9 cellular contexts compared by ENCODE assay signal in genomic region chr11:119335655-119336543, GRCh38. TPM values are rescaled to one million over a fixed set of nuclear protein-coding genes. Genes with fewer than 3 reads are reported as not detected.
DNase-seq lines count a peak whose midpoint lies in the region; ATAC-seq, FAIRE-seq and TF ChIP-seq lines count a peak whose summit lies in the region.
"Had no signal": no experiment of that assay in that cellular context is flagged by ENCODE, and none has a peak within 500 bp of the region (broad histone marks: within the 10 kb centered on the region; RNA-seq: fewer than 3 reads in every experiment).

No MANE protein-coding gene starts in this region.

- POLR2A ChIA-PET in naive thymus-derived CD8-positive, alpha-beta T cell (lab: Charles Lee), result interaction anchor here (0.7 kb wide), 1 partner anchor 15 kb away, joined by 3 read pairs; no protein-coding TSS in a partner anchor

- intact Hi-C loops in CD14-positive monocyte (cut with micrococcal nuclease), result no loop called here

- H3K4me3 ChIP-seq in LNCaP clone FGC (ENCODE audit: low read depth, low read length) (peak overlapping the region; percentile 99), ectodermal cell (ENCODE audit: insufficient read depth, low read depth, low read length) (peak overlapping the region; percentile 97)

- H3K27me3 Mint-ChIP-seq in CD14-positive monocyte (ENCODE audit: low read depth in 3 of 3), result peaks cover 16 to 27% (median 24%) of the 10 kb centered on the region in 3 donors
- H3K27me3 Mint-ChIP-seq in naive thymus-derived CD8-positive, alpha-beta T cell, result peaks cover 4 to 18% (median 14%) of the 10 kb centered on the region in 5 donors

- peaks cover 35% of the 10 kb centered on the region for H3K4me1 ChIP-seq in ectodermal cell (ENCODE audit: control insufficient read depth, insufficient read depth, low read length)

- H3K9me3 ChIP-seq in ectodermal cell (ENCODE audit: control insufficient read depth, low read length), result no peaks in the 10 kb centered on the region

- H3K27me3 ChIP-seq in ectodermal cell (ENCODE audit: control insufficient read depth, insufficient read depth, low read length, poor library complexity, severe bottlenecking), result peaks cover 23% of the 10 kb centered on the region

- H3K27ac Mint-ChIP-seq in CD14-positive monocyte, result peak overlapping the region; percentile 5 to 100 (median 68)
- peak overlapping the region in 7 of 10 donors; percentile 37 to 99 (median 94) for H3K27ac Mint-ChIP-seq in naive thymus-derived CD8-positive, alpha-beta T cell

- no peak overlapping the region for H3K27ac ChIP-seq in ectodermal cell (ENCODE audit: insufficient read depth, low read depth, low read length, poor library complexity, severe bottlenecking)

- ATAC-seq in naive thymus-derived CD8-positive, alpha-beta T cell, result no peak

- peaks cover 19 to 22% of the 10 kb centered on the region in 2 donors for H3K36me3 Mint-ChIP-seq in CD14-positive monocyte
- peaks cover 0 to 10% (median 3%) of the 10 kb centered on the region in 3 donors for H3K36me3 Mint-ChIP-seq in naive thymus-derived CD8-positive, alpha-beta T cell

- peak overlapping the region in 1 of 2 donors; percentile 94 for H3K4me3 Mint-ChIP-seq in CD14-positive monocyte
- peak overlapping the region; percentile 88 to 99 (median 98) for H3K4me3 Mint-ChIP-seq in naive thymus-derived CD8-positive, alpha-beta T cell

- no peak for FAIRE-seq in GM12891 (lab: Jason Lieb, UNC)

- H3K4me1 Mint-ChIP-seq in CD14-positive monocyte, result peaks cover 32% of the 10 kb centered on the region
- H3K4me1 Mint-ChIP-seq in naive thymus-derived CD8-positive, alpha-beta T cell, result peaks cover 16 to 53% (median 46%) of the 10 kb centered on the region in 4 donors

- peaks cover 5% of the 10 kb centered on the region for H3K36me3 ChIP-seq in ectodermal cell (ENCODE audit: control insufficient read depth, insufficient read depth, low read length)

- TF ChIP-seq CTCF in CD14-positive monocyte (IDR thresholded peaks at IDR 0.05) (no peak), LNCaP clone FGC (IDR thresholded peaks at IDR 0.05; ENCODE audit: control insufficient read depth, extremely low read depth, insufficient read depth) (no peak)

- TF ChIP-seq POLR2A in GM12891 (IDR thresholded peaks at IDR 0.05; ENCODE audit: low read depth, low read length), result no peak

- whole genome bisulfite sequencing in ectodermal cell, 2 experiments, result 92% methylated on average over 30 of the region's 30 CpGs

- H3K9me3 Mint-ChIP-seq in CD14-positive monocyte, result peaks cover 0 to 8% (median 4%) of the 10 kb centered on the region in 7 donors
- H3K9me3 Mint-ChIP-seq in naive thymus-derived CD8-positive, alpha-beta T cell, result no peaks in the 10 kb centered on the region

- DNase-seq in CD14-positive monocyte (ENCODE audit: low spot score) (no peak), LNCaP clone FGC (ENCODE audit: low read depth) (no peak), NCI-H82 treated with DMSO at 0.1 percent for 48 hours (lab: John Stamatoyannopoulos, UW; ENCODE audit: unreplicated experiment) (no peak), GM12891 (ENCODE audit: insufficient read length, low spot score) (no peak), AG08396 (ENCODE audit: low spot score) (no peak), NCI-H446 (lab: John Stamatoyannopoulos, UW) (no peak)
- peak in 1 of 10 donors; percentile 60 for DNase-seq in naive thymus-derived CD8-positive, alpha-beta T cell
- DNase-seq: NCI-H526 had no signal

TF ChIP-seq in GM12891, 5 proteins besides CTCF, POLR2A, EP300 and RAD21:
- TF ChIP-seq PAX5 (IDR thresholded peaks at IDR 0.05; ENCODE audit: insufficient read depth, low read length, severe bottlenecking), result no peak
- no peak for TF ChIP-seq SPI1 (IDR thresholded peaks at IDR 0.05; ENCODE audit: low read depth, low read length)
- no peak for TF ChIP-seq TAF1 (IDR thresholded peaks at IDR 0.05; ENCODE audit: low read depth, low read length)
- no peak for TF ChIP-seq POU2F2 (IDR thresholded peaks at IDR 0.05; ENCODE audit: low read depth, low read length)
- TF ChIP-seq POLR2AphosphoS5 (IDR thresholded peaks at IDR 0.05; ENCODE audit: low read depth, low read length), result no peak

RNA-seq across cellular contexts. Expression of gene RNF26, which starts 1.6 kb away (rescaled TPM):
- 10 to 100 TPM; 20.5 to 27.6 TPM for polyA plus RNA-seq in CD14-positive monocyte
- polyA plus RNA-seq in ectodermal cell (2013, experiment 1 of 4), result 66.9 TPM
- 67.5 TPM for polyA plus RNA-seq in ectodermal cell (2013, experiment 2 of 4)
- 65.3 TPM for polyA plus RNA-seq in ectodermal cell (2013, experiment 3 of 4)
- 71.5 TPM for polyA plus RNA-seq in ectodermal cell (2013, experiment 4 of 4)
- 10 to 100 TPM; 19.8 to 21.1 TPM for total RNA-seq in naive thymus-derived CD8-positive, alpha-beta T cell
- 10 to 100 TPM; 37.0 to 45.9 (median 39.6) TPM for polyA plus RNA-seq in naive thymus-derived CD8-positive, alpha-beta T cell
- polyA plus RNA-seq in GM12891 (2012; ENCODE audit: low read depth, missing spikeins), result 14.5 TPM

RNA-seq across cellular contexts. Expression of gene C1QTNF5, which starts 4.8 kb away (rescaled TPM):
- polyA plus RNA-seq in CD14-positive monocyte, result not detected
- 3.1 TPM for polyA plus RNA-seq in ectodermal cell (2013, experiment 1 of 4)
- polyA plus RNA-seq in ectodermal cell (2013, experiment 2 of 4), result 3.4 TPM
- polyA plus RNA-seq in ectodermal cell (2013, experiment 3 of 4), result 4.5 TPM
- polyA plus RNA-seq in ectodermal cell (2013, experiment 4 of 4), result 6.6 TPM
- total RNA-seq in naive thymus-derived CD8-positive, alpha-beta T cell, result not detected
- not detected for polyA plus RNA-seq in naive thymus-derived CD8-positive, alpha-beta T cell
- polyA plus RNA-seq in GM12891 (2012; ENCODE audit: low read depth, missing spikeins), result not detected

RNA-seq across cellular contexts. Expression of gene MFRP, which starts 10.6 kb away (rescaled TPM):
- polyA plus RNA-seq in CD14-positive monocyte, result not detected
- not detected for polyA plus RNA-seq in ectodermal cell (2013, experiment 1 of 4)
- 0.05 TPM for polyA plus RNA-seq in ectodermal cell (2013, experiment 2 of 4)
- polyA plus RNA-seq in ectodermal cell (2013, experiment 3 of 4), result not detected
- not detected for polyA plus RNA-seq in ectodermal cell (2013, experiment 4 of 4)
- total RNA-seq in naive thymus-derived CD8-positive, alpha-beta T cell, result not detected
- not detected for polyA plus RNA-seq in naive thymus-derived CD8-positive, alpha-beta T cell
- polyA plus RNA-seq in GM12891 (2012; ENCODE audit: low read depth, missing spikeins), result not detected

RNA-seq across cellular contexts. Expression of gene MCAM, which starts 19.0 kb away (rescaled TPM):
- not detected for polyA plus RNA-seq in CD14-positive monocyte
- polyA plus RNA-seq in ectodermal cell (2013, experiment 1 of 4), result 22.8 TPM
- 36.1 TPM for polyA plus RNA-seq in ectodermal cell (2013, experiment 2 of 4)
- 21.1 TPM for polyA plus RNA-seq in ectodermal cell (2013, experiment 3 of 4)
- polyA plus RNA-seq in ectodermal cell (2013, experiment 4 of 4), result 23.8 TPM
- under 1 TPM; 0.33 to 0.55 TPM for total RNA-seq in naive thymus-derived CD8-positive, alpha-beta T cell
- polyA plus RNA-seq in naive thymus-derived CD8-positive, alpha-beta T cell, result 1 to 10 TPM in 1 of 3 donors, under 1 TPM in 2; 0.35 to 1.2 (median 0.65) TPM
- polyA plus RNA-seq in GM12891 (2012; ENCODE audit: low read depth, missing spikeins), result 0.39 TPM

RNA-seq across cellular contexts. Expression of gene USP2, which starts 45.6 kb away (rescaled TPM):
- not detected for polyA plus RNA-seq in CD14-positive monocyte
- 6.7 TPM for polyA plus RNA-seq in ectodermal cell (2013, experiment 1 of 4)
- polyA plus RNA-seq in ectodermal cell (2013, experiment 2 of 4), result 7.9 TPM
- 5.2 TPM for polyA plus RNA-seq in ectodermal cell (2013, experiment 3 of 4)
- 4.1 TPM for polyA plus RNA-seq in ectodermal cell (2013, experiment 4 of 4)
- under 1 TPM; 0.16 to 0.23 TPM for total RNA-seq in naive thymus-derived CD8-positive, alpha-beta T cell
- under 1 TPM in 1 of 3 donors, not detected in 2; 0.13 TPM for polyA plus RNA-seq in naive thymus-derived CD8-positive, alpha-beta T cell
- 0.04 TPM for polyA plus RNA-seq in GM12891 (2012; ENCODE audit: low read depth, missing spikeins)
